In genomic region chr10:43135656-43136055, GRCh38 we compare ENCODE assay signal across 2 cellular contexts.
TF ChIP-seq lines count a peak whose summit lies in the region.

No MANE protein-coding gene starts in this region.

TF ChIP-seq in SK-N-SH treated with all-trans-retinoic acid at 6 μM for 48 hours, 23 proteins besides CTCF, POLR2A, EP300 and RAD21 (continued from another document):
- TF ChIP-seq TOX (CRISPR knock-in tag; IDR thresholded peaks at IDR 0.05; ENCODE audit: borderline replicate concordance) (no peak), ZNF565 (CRISPR knock-in tag; conservative IDR thresholded peaks at IDR 0.05; ENCODE audit: low read depth) (no peak), SNAI2 (CRISPR knock-in tag; IDR thresholded peaks at IDR 0.05) (no peak), OSR1 (CRISPR knock-in tag; IDR thresholded peaks at IDR 0.05) (no peak), GLIS3 (CRISPR knock-in tag; IDR thresholded peaks at IDR 0.05) (0 out of 2 replicates have a peak, but pooled peaks have one; percentile 77), ZFP30 (CRISPR knock-in tag; IDR thresholded peaks at IDR 0.05) (no peak), ESRRG (CRISPR knock-in tag; IDR thresholded peaks at IDR 0.05) (0 out of 2 replicates have a peak, but pooled peaks have one; percentile 11), CSRNP3 (CRISPR knock-in tag; IDR thresholded peaks at IDR 0.05) (peak; percentile 54; the same call in 1 of the 2 replicates)

TF ChIP-seq in SK-N-SH, 30 proteins besides CTCF, POLR2A, EP300 and RAD21:
- TF ChIP-seq REST (IDR thresholded peaks at IDR 0.05; ENCODE audit: low read depth, low read length), result no peak
- TF ChIP-seq TEAD4 (IDR thresholded peaks at IDR 0.05; ENCODE audit: borderline replicate concordance, insufficient read depth), result no peak
- TF ChIP-seq MXI1 (IDR thresholded peaks at IDR 0.05; ENCODE audit: low read depth, low read length), result no peak
- no peak for TF ChIP-seq MAX (IDR thresholded peaks at IDR 0.05; ENCODE audit: low read depth)
- no peak for TF ChIP-seq POLR2AphosphoS5 (IDR thresholded peaks at IDR 0.05; ENCODE audit: low read depth, low read length)
- TF ChIP-seq FOXM1 (IDR thresholded peaks at IDR 0.05; ENCODE audit: low read depth), result no peak
- TF ChIP-seq ELF1 (IDR thresholded peaks at IDR 0.05), result no peak
- no peak for TF ChIP-seq RXRA (IDR thresholded peaks at IDR 0.05; ENCODE audit: borderline replicate concordance, low read depth)
- no peak for TF ChIP-seq TCF12 (IDR thresholded peaks at IDR 0.05)
- TF ChIP-seq NFIC (IDR thresholded peaks at IDR 0.05; ENCODE audit: borderline replicate concordance), result no peak
- no peak for TF ChIP-seq SMC3 (IDR thresholded peaks at IDR 0.05; ENCODE audit: low read depth, low read length)
- TF ChIP-seq SIN3A (IDR thresholded peaks at IDR 0.05; ENCODE audit: borderline replicate concordance, low read depth, low read length), result no peak
- TF ChIP-seq CHD2 (IDR thresholded peaks at IDR 0.05; ENCODE audit: low read length, partially characterized antibody), result no peak
- TF ChIP-seq RCOR1 (IDR thresholded peaks at IDR 0.05; ENCODE audit: low read length), result no peak
- no peak for TF ChIP-seq TAF1 (IDR thresholded peaks at IDR 0.05; ENCODE audit: borderline replicate concordance, low read depth, low read length)
- no peak for TF ChIP-seq USF1 (IDR thresholded peaks at IDR 0.05; ENCODE audit: borderline replicate concordance, low read depth)
- no peak for TF ChIP-seq MEF2A (IDR thresholded peaks at IDR 0.05; ENCODE audit: borderline replicate concordance, low read depth)
- no peak for TF ChIP-seq NRF1 (IDR thresholded peaks at IDR 0.05; ENCODE audit: low read depth, low read length)
